23 cellular contexts compared by ENCODE assay signal in the genomic region with DNA sequence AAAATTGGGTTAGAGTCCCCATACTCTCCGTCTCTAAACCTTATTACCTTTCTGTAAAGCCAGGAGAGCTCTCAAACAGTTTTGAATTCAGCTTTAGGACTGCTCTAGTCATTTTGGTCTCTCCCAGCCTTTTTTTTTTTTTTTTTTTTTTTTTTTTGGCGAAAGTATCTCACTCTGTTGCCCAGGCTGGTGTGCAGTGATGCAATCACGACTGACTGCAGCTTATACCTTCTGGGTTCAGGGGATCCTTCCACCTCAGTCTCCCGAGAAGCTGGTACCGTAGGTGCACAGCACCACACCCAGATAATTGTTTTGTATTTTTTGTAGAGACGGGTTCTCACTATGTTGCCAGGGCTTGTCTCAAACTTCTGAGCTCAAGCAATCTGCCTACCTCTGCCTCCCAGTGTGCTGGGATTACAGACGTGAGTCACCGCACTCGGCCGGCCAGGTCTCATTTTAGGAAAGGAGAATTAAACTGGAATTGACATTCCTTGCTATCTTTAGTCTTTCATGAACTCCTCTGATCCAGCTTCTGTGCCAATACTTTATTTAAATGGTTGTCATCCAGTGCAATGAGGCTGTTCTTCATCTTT. TPM values are rescaled to one million over a fixed set of nuclear protein-coding genes. Genes with fewer than 3 reads are reported as not detected.
DNase-seq lines count a peak whose midpoint lies in the region; ATAC-seq and TF ChIP-seq lines count a peak whose summit lies in the region.
"Had no signal": no experiment of that assay in that cellular context is flagged by ENCODE, and none has a peak within 500 bp of the region (broad histone marks: within the 10 kb centered on the region; RNA-seq: fewer than 3 reads in every experiment).

No MANE protein-coding gene starts in this region.

- TF ChIP-seq CTCF in fibroblast of pulmonary artery (IDR thresholded peaks at IDR 0.05; ENCODE audit: low read length, missing control alignments) (no peak), tibial artery (IDR thresholded peaks at IDR 0.05) (no peak)

- DNase-seq in HEK293T (ENCODE audit: extremely low spot score) (no peak), T-helper 17 cell (no peak), fibroblast of pulmonary artery (ENCODE audit: low read depth) (peak; percentile 27), tibial artery (peak; percentile 30 to 69), NCI-H446 treated with DMSO at 0.1 percent for 48 hours (lab: John Stamatoyannopoulos, UW) (no peak), SW 1271 (lab: John Stamatoyannopoulos, UW) (no peak)
- DNase-seq: activated B cell treated with CpG ODN at 0.5 μM for 24 hours; activated CD4-positive, alpha-beta T cell treated with anti-CD3 and anti-CD28 coated beads, Interleukin-2, amount 50 U/mL, for 48 hours; activated effector memory CD4-positive, alpha-beta T cell treated with Interleukin-2 at 50 U/mL for 16 hours; activated naive CD8-positive, alpha-beta T cell treated with anti-CD3 and anti-CD28 coated beads, Interleukin-2, amount 50 U/mL, for 24 hours; CD4-positive, alpha-beta memory T cell; cortex of kidney; HFFc6; Karpas-422; mucosa of descending colon; NCI-H1092; NCI-H1930; NCI-H510A treated with DMSO at 0.1 percent for 48 hours; stimulated activated CD4-positive, alpha-beta T cell treated with anti-CD3 and anti-CD28 coated beads, Interleukin-1b, Interleukin-23, amount 100 ng/mL, for 48 hours had no signal

- no peaks in the 10 kb centered on the region for H3K4me1 Mint-ChIP-seq in T-helper 17 cell
- H3K4me1 Mint-ChIP-seq: activated B cell treated with CpG ODN at 0.5 μM for 24 hours; activated naive CD8-positive, alpha-beta T cell treated with anti-CD3 and anti-CD28 coated beads, Interleukin-2, amount 50 U/mL, for 24 hours; CD4-positive, alpha-beta memory T cell; stimulated activated effector memory CD8-positive, alpha-beta T cell treated with anti-CD3 and anti-CD28 coated beads, Interleukin-12 subunit alpha, Interleukin-12 subunit beta, amount 100 ng/mL, for 72 hours had no signal

- H3K27ac ChIP-seq in tibial artery = peak overlapping the region; percentile 61 to 64
- H3K27ac ChIP-seq: SK-N-MC had no signal

- no peaks in the 10 kb centered on the region for H3K9me3 ChIP-seq in T-helper 17 cell (ENCODE audit: control insufficient read depth, low read length, poor library complexity, severe bottlenecking)
- H3K9me3 ChIP-seq in tibial artery = no peaks in the 10 kb centered on the region
- H3K9me3 ChIP-seq: mucosa of descending colon had no signal

- no peaks in the 10 kb centered on the region for H3K27me3 ChIP-seq in tibial artery

- POLR2A ChIA-PET in HEK293T (lab: Yijun Ruan, JAX) = no interaction called here

- H3K27ac Mint-ChIP-seq in T-helper 17 cell = peak overlapping the region; percentile 82
- H3K27ac Mint-ChIP-seq: activated B cell treated with CpG ODN at 0.5 μM for 24 hours; activated naive CD8-positive, alpha-beta T cell treated with anti-CD3 and anti-CD28 coated beads, Interleukin-2, amount 50 U/mL, for 24 hours; CD4-positive, alpha-beta memory T cell; HFFc6; progenitor cell of endocrine pancreas; stimulated activated effector memory CD8-positive, alpha-beta T cell treated with anti-CD3 and anti-CD28 coated beads, Interleukin-12 subunit alpha, Interleukin-12 subunit beta, amount 100 ng/mL, for 72 hours had no signal

- H3K4me3 ChIP-seq in fibroblast of pulmonary artery (replicated peaks; ENCODE audit: low read depth, low read length) (no peak overlapping the region), tibial artery (no peak overlapping the region)
- H3K4me3 ChIP-seq: mucosa of descending colon, SK-N-MC had no signal

- peaks cover 8% of the 10 kb centered on the region for H3K36me3 Mint-ChIP-seq in T-helper 17 cell (ENCODE audit: low read depth)
- H3K36me3 Mint-ChIP-seq: CD4-positive, alpha-beta memory T cell; stimulated activated effector memory CD8-positive, alpha-beta T cell treated with anti-CD3 and anti-CD28 coated beads, Interleukin-12 subunit alpha, Interleukin-12 subunit beta, amount 100 ng/mL, for 72 hours had no signal

- no peaks in the 10 kb centered on the region for H3K36me3 ChIP-seq in tibial artery

- H3K4me1 ChIP-seq in tibial artery = peaks cover 0 to 37% (median 16%) of the 10 kb centered on the region in 4 donors

- intact Hi-C loops in tibial artery (cut with DNase I; ENCODE audit: low total_unique reads) = loop anchor here (5.0 to 10.0 kb wide), 2 partner anchors 156 to 399 kb away; no protein-coding TSS in a partner anchor

- H3K4me3 Mint-ChIP-seq in T-helper 17 cell = no peak overlapping the region
- H3K4me3 Mint-ChIP-seq: activated B cell treated with CpG ODN at 0.5 μM for 24 hours; activated naive CD8-positive, alpha-beta T cell treated with anti-CD3 and anti-CD28 coated beads, Interleukin-2, amount 50 U/mL, for 24 hours; CD4-positive, alpha-beta memory T cell; HFFc6; stimulated activated effector memory CD8-positive, alpha-beta T cell treated with anti-CD3 and anti-CD28 coated beads, Interleukin-12 subunit alpha, Interleukin-12 subunit beta, amount 100 ng/mL, for 72 hours had no signal

- CTCF ChIA-PET in HEK293T (lab: Yijun Ruan, JAX) = interaction anchor here (0.8 kb wide), 1 partner anchor 408 kb away, joined by 3 read pairs; no protein-coding TSS in a partner anchor

- ATAC-seq in T-helper 17 cell = no peak
- ATAC-seq in GM21576 (IDR thresholded peaks at IDR 0.05; ENCODE audit: unreplicated experiment) = no peak
- ATAC-seq: activated naive CD8-positive, alpha-beta T cell treated with anti-CD3 and anti-CD28 coated beads, Interleukin-2, amount 50 U/mL, for 24 hours; mucosa of descending colon; stimulated activated effector memory CD8-positive, alpha-beta T cell treated with anti-CD3 and anti-CD28 coated beads, Interleukin-12 subunit alpha, Interleukin-12 subunit beta, amount 100 ng/mL, for 72 hours had no signal

- no peaks in the 10 kb centered on the region for H3K27me3 Mint-ChIP-seq in T-helper 17 cell
- H3K27me3 Mint-ChIP-seq: activated B cell treated with CpG ODN at 0.5 μM for 24 hours; activated naive CD8-positive, alpha-beta T cell treated with anti-CD3 and anti-CD28 coated beads, Interleukin-2, amount 50 U/mL, for 24 hours; CD4-positive, alpha-beta memory T cell had no signal

TF ChIP-seq in HEK293T, 16 proteins besides CTCF, POLR2A, EP300 and RAD21:
- 0 out of 2 replicates have a peak, but pooled peaks have one; percentile 12 for TF ChIP-seq ZNF384 (IDR thresholded peaks at IDR 0.05)
- no peak for TF ChIP-seq CTBP1 (IDR thresholded peaks at IDR 0.05; ENCODE audit: borderline replicate concordance)

RNA-seq across cellular contexts. Expression of a gene that starts 31.4 kb away (rescaled TPM):
- 10 to 100 TPM; 60.1 to 72.5 TPM for total RNA-seq in T-helper 17 cell

Comparison
In these comparisons a context has a peak if more than half of its experiments do, and no peak if none do; other contexts are left out.
1. DNase-seq: peak in fibroblast of pulmonary artery (single experiment) and tibial artery (2 of 2); none in HEK293T (single experiment), T-helper 17 cell (0 of 3), NCI-H446 treated with DMSO at 0.1 percent for 48 hours (single experiment) and SW 1271 (0 of 2).